Comparison of ENCODE assay signal across 9 cellular contexts in genomic region chr11:18196532-18196931, GRCh38. TPM values are rescaled to one million over a fixed set of nuclear protein-coding genes. Genes with fewer than 3 reads are reported as not detected.
"Had no signal": no experiment of that assay in that cellular context is flagged by ENCODE, and none has a peak within 500 bp of the region (broad histone marks: within the 10 kb centered on the region; RNA-seq: fewer than 3 reads in every experiment).

No MANE protein-coding gene starts in this region.

- ATAC-seq: GM12878 had no signal

- DNase-seq: GDM1, GF-D8 had no signal

- H3K4me3 ChIP-seq: GM12878 had no signal

- FAIRE-seq: G401.6, GM12878, GM12891, GM12892, GM18507, GM19239 had no signal

RNA-seq across cellular contexts. Expression of gene MRGPRX4, which starts 23.9 kb away (rescaled TPM):
- total RNA-seq: G401, GM12878 had no signal
- polyA plus RNA-seq: GM12878 had no signal

RNA-seq across cellular contexts. Expression of gene SAA4, which starts 40.1 kb away (rescaled TPM):
- total RNA-seq: G401, GM12878 had no signal
- polyA plus RNA-seq: GM12878 had no signal

RNA-seq across cellular contexts. Expression of gene SAA2, which starts 51.9 kb away (rescaled TPM):
- total RNA-seq: G401 had no signal
